Comparison of ENCODE assay signal across 8 cellular contexts in genomic region chr6:135922170-135922569, GRCh38.
DNase-seq lines count a peak whose midpoint lies in the region; ATAC-seq and TF ChIP-seq lines count a peak whose summit lies in the region.

No MANE protein-coding gene starts in this region.

- H3K9me3 ChIP-seq in RWPE2 (ENCODE audit: severe bottlenecking) (no peaks in the 10 kb centered on the region), heart left ventricle (no peaks in the 10 kb centered on the region)

- TF ChIP-seq POLR2A in heart left ventricle (IDR thresholded peaks at IDR 0.05), result no peak

- peaks cover 17% of the 10 kb centered on the region for H3K4me1 ChIP-seq in RWPE2 (ENCODE audit: insufficient read depth, poor library complexity, severe bottlenecking)
- peaks cover 0 to 23% (median 16%) of the 10 kb centered on the region in 12 donors for H3K4me1 ChIP-seq in heart left ventricle

- H3K36me3 ChIP-seq in RWPE2 (ENCODE audit: low read depth) (no peaks in the 10 kb centered on the region), heart left ventricle (no peaks in the 10 kb centered on the region)

- H3K4me3 ChIP-seq in RWPE2 (ENCODE audit: severe bottlenecking) (no peak overlapping the region), heart left ventricle (no peak overlapping the region)

- H3K27me3 ChIP-seq in RWPE2 (ENCODE audit: insufficient read depth, poor library complexity, severe bottlenecking), result no peaks in the 10 kb centered on the region
- no peaks in the 10 kb centered on the region for H3K27me3 ChIP-seq in heart left ventricle

- no peak for TF ChIP-seq CTCF in RWPE2 (IDR thresholded peaks at IDR 0.05; ENCODE audit: poor library complexity, severe bottlenecking)
- TF ChIP-seq CTCF in heart left ventricle (IDR thresholded peaks at IDR 0.05), result no peak

- intact Hi-C loops in heart left ventricle (cut with DNase I), result no loop called here

- ATAC-seq in RWPE2 (ENCODE audit: low read depth), result peak; percentile 99
- ATAC-seq in heart left ventricle, result peak; percentile 65 to 92 (median 82)
- no peak for ATAC-seq in HG03196 (IDR thresholded peaks at IDR 0.05; ENCODE audit: unreplicated experiment)

- H3K27ac ChIP-seq in RWPE2 (ENCODE audit: poor library complexity, severe bottlenecking), result peak overlapping the region; percentile 76
- peak overlapping the region; percentile 7 to 65 (median 40) for H3K27ac ChIP-seq in heart left ventricle

- DNase-seq in NCI-H2196 (lab: John Stamatoyannopoulos, UW; ENCODE audit: unreplicated experiment) (peak; percentile 9), NCI-H2196 treated with DMSO at 0.1 percent for 48 hours (lab: John Stamatoyannopoulos, UW; ENCODE audit: unreplicated experiment) (no peak), RWPE2 (ENCODE audit: low spot score) (peak; percentile 69), heart left ventricle (peak in 4 of 5 donors; percentile 31 to 58 (median 38)), stromal cell of bone marrow (ENCODE audit: low read depth) (peak; percentile 94), NCI-H1092 treated with DMSO at 0.1 percent for 48 hours (lab: John Stamatoyannopoulos, UW) (no peak)
- no peak for DNase-seq in activated naive CD4-positive, alpha-beta T cell treated with anti-CD3 and anti-CD28 coated beads, Interleukin-2, amount 50 U/mL, for 16 hours

Comparison
In these comparisons a context has a peak if more than half of its experiments do, and no peak if none do; other contexts are left out.
1. DNase-seq: peak in NCI-H2196 (single experiment), RWPE2 (single experiment), heart left ventricle (4 of 5) and stromal cell of bone marrow (single experiment); none in NCI-H2196 treated with DMSO at 0.1 percent for 48 hours (single experiment), activated naive CD4-positive, alpha-beta T cell treated with anti-CD3 and anti-CD28 coated beads, Interleukin-2, amount 50 U/mL, for 16 hours (single experiment) and NCI-H1092 treated with DMSO at 0.1 percent for 48 hours (single experiment).